Comparison of ENCODE assay signal across 1 cellular context in the genomic region with DNA sequence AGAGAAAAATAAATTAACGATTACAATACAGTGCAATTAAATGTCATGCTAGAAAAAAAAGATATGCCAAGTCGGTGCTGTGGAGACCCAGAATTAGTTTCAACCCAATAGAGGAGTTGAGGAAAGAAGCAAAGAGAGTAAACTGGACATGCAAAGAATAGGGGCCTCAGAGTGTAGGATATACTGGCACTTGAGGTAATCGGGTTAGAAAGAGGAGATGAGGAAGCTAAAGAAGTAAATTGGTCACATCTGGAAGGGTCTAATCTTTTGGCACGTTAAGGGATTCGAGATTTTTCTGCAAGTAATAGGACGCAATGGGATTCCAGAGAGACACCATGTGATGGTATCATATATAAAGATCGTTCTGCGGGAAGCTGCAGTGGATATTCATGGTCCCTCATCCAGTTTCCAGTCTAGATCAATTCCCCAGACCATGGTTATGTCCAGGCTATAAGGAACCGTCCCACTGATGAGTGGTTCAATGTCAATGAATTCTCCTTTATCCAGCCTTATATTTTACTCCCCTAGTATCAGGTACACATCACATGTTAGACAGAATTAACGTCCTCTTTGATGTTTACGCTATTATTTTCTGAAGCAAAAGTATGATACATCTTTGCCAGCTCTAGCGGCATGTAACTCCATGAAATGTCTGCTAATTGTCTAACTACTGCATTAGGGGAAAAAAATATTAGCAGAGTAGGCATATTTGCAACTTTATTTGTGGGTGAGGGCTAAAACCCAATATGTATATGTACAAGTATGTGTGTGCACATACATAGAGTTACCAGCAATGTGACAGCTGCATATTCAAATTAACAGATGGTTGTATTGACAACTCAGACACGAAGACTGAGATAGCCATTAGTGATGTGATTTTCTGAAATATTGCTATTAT.
TF ChIP-seq lines count a peak whose summit lies in the region.

No MANE protein-coding gene starts in this region.

TF ChIP-seq in K562, 482 proteins besides CTCF, POLR2A, EP300 and RAD21 (continued from another document):
- TF ChIP-seq ZBTB11 (CRISPR knock-in tag; IDR thresholded peaks at IDR 0.05) (0 out of 6 replicates have a peak, but pooled peaks of 1 of the 3 experiments have one; percentile 15), AFF1 (IDR thresholded peaks at IDR 0.05; ENCODE audit: low read depth in 1 of 2, partially characterized antibody in 2 of 2) (no peak), PTRF (tag; IDR thresholded peaks at IDR 0.05) (no peak), TRIM24 (IDR thresholded peaks at IDR 0.05) (no peak), FOSL1 (tag; conservative IDR thresholded peaks at IDR 0.05) (0 out of 2 replicates have a peak, but pooled peaks have one; percentile 7), C11orf30 (IDR thresholded peaks at IDR 0.05; ENCODE audit: low read depth) (peak; percentile 38), ZNF407 (IDR thresholded peaks at IDR 0.05; ENCODE audit: low read depth) (no peak), ZNF280B (CRISPR knock-in tag; IDR thresholded peaks at IDR 0.05) (no peak), ZNF316 (IDR thresholded peaks at IDR 0.05) (peak; percentile 75), PRDM10 (IDR thresholded peaks at IDR 0.05; ENCODE audit: partially characterized antibody) (no peak), PURB (CRISPR knock-in tag; IDR thresholded peaks at IDR 0.05; ENCODE audit: low read depth) (no peak)
